In genomic region chr10:31765546-31765945, GRCh38 we compare ENCODE assay signal across 1 cellular context.
TF ChIP-seq lines count a peak whose summit lies in the region.

No MANE protein-coding gene starts in this region.

TF ChIP-seq in GM23338, 12 proteins besides CTCF, POLR2A, EP300 and RAD21 (continued from another document):
- TF ChIP-seq, protein P1, sequence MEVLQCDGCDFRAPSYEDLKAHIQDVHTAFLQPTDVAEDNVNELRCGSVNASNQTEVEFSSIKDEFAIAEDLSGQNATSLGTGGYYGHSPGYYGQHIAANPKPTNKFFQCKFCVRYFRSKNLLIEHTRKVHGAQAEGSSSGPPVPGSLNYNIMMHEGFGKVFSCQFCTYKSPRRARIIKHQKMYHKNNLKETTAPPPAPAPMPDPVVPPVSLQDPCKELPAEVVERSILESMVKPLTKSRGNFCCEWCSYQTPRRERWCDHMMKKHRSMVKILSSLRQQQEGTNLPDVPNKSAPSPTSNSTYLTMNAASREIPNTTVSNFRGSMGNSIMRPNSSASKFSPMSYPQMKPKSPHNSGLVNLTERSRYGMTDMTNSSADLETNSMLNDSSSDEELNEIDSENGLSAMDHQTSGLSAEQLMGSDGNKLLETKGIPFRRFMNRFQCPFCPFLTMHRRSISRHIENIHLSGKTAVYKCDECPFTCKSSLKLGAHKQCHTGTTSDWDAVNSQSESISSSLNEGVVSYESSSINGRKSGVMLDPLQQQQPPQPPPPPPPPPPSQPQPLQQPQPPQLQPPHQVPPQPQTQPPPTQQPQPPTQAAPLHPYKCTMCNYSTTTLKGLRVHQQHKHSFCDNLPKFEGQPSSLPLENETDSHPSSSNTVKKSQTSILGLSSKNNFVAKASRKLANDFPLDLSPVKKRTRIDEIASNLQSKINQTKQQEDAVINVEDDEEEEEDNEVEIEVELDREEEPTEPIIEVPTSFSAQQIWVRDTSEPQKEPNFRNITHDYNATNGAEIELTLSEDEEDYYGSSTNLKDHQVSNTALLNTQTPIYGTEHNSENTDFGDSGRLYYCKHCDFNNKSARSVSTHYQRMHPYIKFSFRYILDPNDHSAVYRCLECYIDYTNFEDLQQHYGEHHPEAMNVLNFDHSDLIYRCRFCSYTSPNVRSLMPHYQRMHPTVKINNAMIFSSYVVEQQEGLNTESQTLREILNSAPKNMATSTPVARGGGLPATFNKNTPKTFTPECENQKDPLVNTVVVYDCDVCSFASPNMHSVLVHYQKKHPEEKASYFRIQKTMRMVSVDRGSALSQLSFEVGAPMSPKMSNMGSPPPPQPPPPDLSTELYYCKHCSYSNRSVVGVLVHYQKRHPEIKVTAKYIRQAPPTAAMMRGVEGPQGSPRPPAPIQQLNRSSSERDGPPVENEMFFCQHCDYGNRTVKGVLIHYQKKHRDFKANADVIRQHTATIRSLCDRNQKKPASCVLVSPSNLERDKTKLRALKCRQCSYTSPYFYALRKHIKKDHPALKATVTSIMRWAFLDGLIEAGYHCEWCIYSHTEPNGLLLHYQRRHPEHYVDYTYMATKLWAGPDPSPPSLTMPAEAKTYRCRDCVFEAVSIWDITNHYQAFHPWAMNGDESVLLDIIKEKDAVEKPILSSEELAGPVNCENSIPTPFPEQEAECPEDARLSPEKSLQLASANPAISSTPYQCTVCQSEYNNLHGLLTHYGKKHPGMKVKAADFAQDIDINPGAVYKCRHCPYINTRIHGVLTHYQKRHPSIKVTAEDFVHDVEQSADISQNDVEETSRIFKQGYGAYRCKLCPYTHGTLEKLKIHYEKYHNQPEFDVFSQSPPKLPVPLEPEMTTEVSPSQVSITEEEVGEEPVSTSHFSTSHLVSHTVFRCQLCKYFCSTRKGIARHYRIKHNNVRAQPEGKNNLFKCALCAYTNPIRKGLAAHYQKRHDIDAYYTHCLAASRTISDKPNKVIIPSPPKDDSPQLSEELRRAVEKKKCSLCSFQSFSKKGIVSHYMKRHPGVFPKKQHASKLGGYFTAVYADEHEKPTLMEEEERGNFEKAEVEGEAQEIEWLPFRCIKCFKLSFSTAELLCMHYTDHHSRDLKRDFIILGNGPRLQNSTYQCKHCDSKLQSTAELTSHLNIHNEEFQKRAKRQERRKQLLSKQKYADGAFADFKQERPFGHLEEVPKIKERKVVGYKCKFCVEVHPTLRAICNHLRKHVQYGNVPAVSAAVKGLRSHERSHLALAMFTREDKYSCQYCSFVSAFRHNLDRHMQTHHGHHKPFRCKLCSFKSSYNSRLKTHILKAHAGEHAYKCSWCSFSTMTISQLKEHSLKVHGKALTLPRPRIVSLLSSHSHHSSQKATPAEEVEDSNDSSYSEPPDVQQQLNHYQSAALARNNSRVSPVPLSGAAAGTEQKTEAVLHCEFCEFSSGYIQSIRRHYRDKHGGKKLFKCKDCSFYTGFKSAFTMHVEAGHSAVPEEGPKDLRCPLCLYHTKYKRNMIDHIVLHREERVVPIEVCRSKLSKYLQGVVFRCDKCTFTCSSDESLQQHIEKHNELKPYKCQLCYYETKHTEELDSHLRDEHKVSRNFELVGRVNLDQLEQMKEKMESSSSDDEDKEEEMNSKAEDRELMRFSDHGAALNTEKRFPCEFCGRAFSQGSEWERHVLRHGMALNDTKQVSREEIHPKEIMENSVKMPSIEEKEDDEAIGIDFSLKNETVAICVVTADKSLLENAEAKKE (CRISPR knock-in tag; IDR thresholded peaks at IDR 0.05), result no peak
- TF ChIP-seq REST (IDR thresholded peaks at IDR 0.05; ENCODE audit: unreplicated experiment) (no peak), STAT1 (IDR thresholded peaks at IDR 0.05; ENCODE audit: unreplicated experiment) (no peak)
